Comparison of ENCODE assay signal across 1 cellular context in genomic region chr6:42941356-42941755, GRCh38.
TF ChIP-seq lines count a peak whose summit lies in the region.

No MANE protein-coding gene starts in this region.

TF ChIP-seq in HepG2, 621 proteins besides CTCF, POLR2A, EP300 and RAD21:
- TF ChIP-seq MYC (CRISPR knock-in tag; IDR thresholded peaks at IDR 0.05; ENCODE audit: borderline replicate concordance), result 0 out of 2 replicates have a peak, but pooled peaks have one; percentile 17
TF ChIP-seq in HepG2: peak in this region for 1; not testable (repeated sequence) for 620.
